ENCODE assay signal across 15 cellular contexts in the genomic region with DNA sequence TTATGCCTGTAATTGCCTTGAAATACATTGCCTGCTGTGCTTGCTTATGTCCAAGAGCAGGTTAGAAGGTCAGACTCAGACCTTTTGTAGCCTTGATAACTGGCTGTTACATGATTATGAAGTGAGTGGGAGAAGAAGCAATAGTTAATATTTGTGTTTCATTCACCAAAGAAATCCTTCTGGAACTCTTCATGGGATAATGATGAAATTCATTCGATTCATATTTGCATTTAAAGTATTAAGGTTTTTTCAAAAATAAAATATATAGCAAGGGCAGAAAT.
"Had no signal": no experiment of that assay in that cellular context is flagged by ENCODE, and none has a peak within 500 bp of the region (broad histone marks: within the 10 kb centered on the region; RNA-seq: fewer than 3 reads in every experiment).

No MANE protein-coding gene starts in this region.

- H3K4me1 ChIP-seq: ascending aorta, colonic mucosa, parathyroid adenoma, transverse colon had no signal

- H3K9me3 ChIP-seq: ascending aorta, colonic mucosa, lower lobe of right lung, transverse colon had no signal

- ATAC-seq: stimulated activated effector memory CD8-positive, alpha-beta T cell treated with anti-CD3 and anti-CD28 coated beads, Interleukin-12 subunit alpha, Interleukin-12 subunit beta, amount 100 ng/mL, for 72 hours had no signal

- H3K79me2 ChIP-seq: parathyroid adenoma had no signal

- H3K4me3 ChIP-seq: ascending aorta, colonic mucosa, lower lobe of right lung, transverse colon had no signal

- DNase-seq: activated CD4-positive, alpha-beta memory T cell treated with anti-CD3 and anti-CD28 coated beads, Interleukin-2, amount 10 ng/mL, durations not matched to agents 7 days and 5 days; activated gamma-delta T cell; activated naive CD8-positive, alpha-beta T cell treated with anti-CD3 and anti-CD28 coated beads for 36 hours; activated T-cell treated with anti-CD3 and anti-CD28 coated beads, Interleukin-2, amount 50 U/mL, for 48 hours; colonic mucosa; effector CD4-positive, alpha-beta T cell; lower lobe of right lung; naive B cell; SW 1271; T-helper 9 cell; transverse colon had no signal

- H3K27me3 ChIP-seq: ascending aorta, colonic mucosa, transverse colon had no signal

- H3K9ac ChIP-seq: parathyroid adenoma had no signal

- H3K36me3 ChIP-seq: ascending aorta, colonic mucosa, lower lobe of right lung, transverse colon had no signal

- H3K27ac ChIP-seq: ascending aorta, colonic mucosa, lower lobe of right lung, parathyroid adenoma, transverse colon, VCaP had no signal

- H2AFZ ChIP-seq: parathyroid adenoma had no signal
